In genomic region chr17:46841561-46842379, GRCh38 we compare ENCODE assay signal across 10 cellular contexts. TPM values are rescaled to one million over a fixed set of nuclear protein-coding genes. Genes with fewer than 3 reads are reported as not detected.
DNase-seq lines count a peak whose midpoint lies in the region; ATAC-seq and TF ChIP-seq lines count a peak whose summit lies in the region.
"Had no signal": no experiment of that assay in that cellular context is flagged by ENCODE, and none has a peak within 500 bp of the region (broad histone marks: within the 10 kb centered on the region; RNA-seq: fewer than 3 reads in every experiment).

No MANE protein-coding gene starts in this region.

- H3K27me3 ChIP-seq in right atrium auricular region, result no peaks in the 10 kb centered on the region

- H3K27me3 Mint-ChIP-seq in activated B cell treated with CpG ODN at 0.5 μM for 24 hours, result peaks cover 46% of the 10 kb centered on the region

- POLR2A ChIA-PET in activated B cell treated with CpG ODN at 0.5 μM for 24 hours (lab: Charles Lee), result interaction anchor here (0.5 to 0.6 kb wide), 2 partner anchors 32 to 650 kb away, joined by 3 read pairs; no protein-coding TSS in a partner anchor

- H3K27ac Mint-ChIP-seq in activated B cell treated with CpG ODN at 0.5 μM for 24 hours, result no peak overlapping the region

- intact Hi-C loops in activated B cell treated with CpG ODN at 0.5 μM for 24 hours (cut with micrococcal nuclease), result no loop called here

- peaks cover 0 to 8% of the 10 kb centered on the region in 2 donors for H3K9me3 ChIP-seq in right atrium auricular region

- no peaks in the 10 kb centered on the region for H3K36me3 ChIP-seq in right atrium auricular region
- H3K36me3 ChIP-seq: BLaER1 had no signal

- TF ChIP-seq CTCF in activated B cell treated with CpG ODN at 0.5 μM for 24 hours (IDR thresholded peaks at IDR 0.05), result no peak
- TF ChIP-seq CTCF in right atrium auricular region (IDR thresholded peaks at IDR 0.05), result peak; percentile 57 to 89

- peaks cover 6% of the 10 kb centered on the region for H3K4me1 Mint-ChIP-seq in activated B cell treated with CpG ODN at 0.5 μM for 24 hours

- no peaks in the 10 kb centered on the region for H3K4me1 ChIP-seq in right atrium auricular region

- H3K36me3 Mint-ChIP-seq in activated B cell treated with CpG ODN at 0.5 μM for 24 hours (ENCODE audit: low read depth), result peaks cover 5% of the 10 kb centered on the region

- H3K9me3 Mint-ChIP-seq in activated B cell treated with CpG ODN at 0.5 μM for 24 hours, result peaks cover 9% of the 10 kb centered on the region

- CTCF ChIA-PET in activated B cell treated with CpG ODN at 0.5 μM for 24 hours (lab: Charles Lee), result interaction anchor here (0.8 to 1.5 kb wide), 2 partner anchors 12 to 19 kb away, joined by 3 to 4 read pairs; no protein-coding TSS in a partner anchor

- ATAC-seq in activated B cell treated with CpG ODN at 0.5 μM for 24 hours (ENCODE audit: low read depth), result peak; percentile 21
- ATAC-seq in stimulated activated naive CD8-positive, alpha-beta T cell treated with anti-CD3 and anti-CD28 coated beads, Interleukin-15, Interleukin-2, amounts not matched to agents 100 U/mL and 50 U/mL, for 24 hours, result peak; percentile 32

- DNase-seq in DMS53 (lab: John Stamatoyannopoulos, UW), result peak; percentile 70
- DNase-seq in DMS53 treated with DMSO at 0.1 percent for 48 hours (lab: John Stamatoyannopoulos, UW; ENCODE audit: unreplicated experiment), result no peak
- DNase-seq in activated B cell treated with CpG ODN at 0.5 μM for 24 hours, result no peak
- no peak for DNase-seq in right atrium auricular region (ENCODE audit: low spot score)
- DNase-seq in stimulated activated naive CD8-positive, alpha-beta T cell treated with anti-CD3 and anti-CD28 coated beads, Interleukin-15, Interleukin-2, amounts not matched to agents 100 U/mL and 50 U/mL, for 24 hours, result peak; percentile 52
- no peak for DNase-seq in stimulated activated naive CD4-positive, alpha-beta T cell treated with Interleukin-2 at 50 U/mL for 16 hours (lab: John Stamatoyannopoulos, UW)
- DNase-seq in NCI-H524 treated with DMSO at 0.1 percent for 48 hours (lab: John Stamatoyannopoulos, UW), result no peak
- no peak for DNase-seq in putamen (ENCODE audit: low spot score)

- H3K4me3 Mint-ChIP-seq in activated B cell treated with CpG ODN at 0.5 μM for 24 hours, result no peak overlapping the region

- peak overlapping the region in 1 of 2 donors; percentile 21 for H3K4me3 ChIP-seq in right atrium auricular region
- H3K4me3 ChIP-seq: BLaER1 had no signal

- no peak overlapping the region for H3K27ac ChIP-seq in right atrium auricular region
- H3K27ac ChIP-seq: BLaER1 had no signal

RNA-seq across cellular contexts. Expression of gene WNT9B, which starts 9.6 kb away (rescaled TPM):
- total RNA-seq in activated B cell treated with CpG ODN at 0.5 μM for 24 hours (not detected in 2 replicates), right atrium auricular region (10 to 100 TPM in 1 of 2 donors, 1 to 10 TPM in 1; 2.4 to 22.1 TPM)
- total RNA-seq: SK-MEL-5 had no signal

RNA-seq across cellular contexts. Expression of gene WNT3, which starts 23.3 kb away (rescaled TPM):
- total RNA-seq in activated B cell treated with CpG ODN at 0.5 μM for 24 hours (1.0 and 1.3 TPM in 2 replicates), right atrium auricular region (1 to 10 TPM in 1 of 2 donors, under 1 TPM in 1; 0.44 to 1.2 TPM)

Comparison
In these comparisons a context has a peak if more than half of its experiments do, and no peak if none do; other contexts are left out.
1. DNase-seq: peak in DMS53 (single experiment) and stimulated activated naive CD8-positive, alpha-beta T cell treated with anti-CD3 and anti-CD28 coated beads, Interleukin-15, Interleukin-2, amounts not matched to agents 100 U/mL and 50 U/mL, for 24 hours (single experiment); none in DMS53 treated with DMSO at 0.1 percent for 48 hours (single experiment), activated B cell treated with CpG ODN at 0.5 μM for 24 hours (single experiment), right atrium auricular region (single experiment), stimulated activated naive CD4-positive, alpha-beta T cell treated with Interleukin-2 at 50 U/mL for 16 hours (single experiment), NCI-H524 treated with DMSO at 0.1 percent for 48 hours (single experiment) and putamen (single experiment).